1 cellular context compared by ENCODE assay signal in the genomic region with DNA sequence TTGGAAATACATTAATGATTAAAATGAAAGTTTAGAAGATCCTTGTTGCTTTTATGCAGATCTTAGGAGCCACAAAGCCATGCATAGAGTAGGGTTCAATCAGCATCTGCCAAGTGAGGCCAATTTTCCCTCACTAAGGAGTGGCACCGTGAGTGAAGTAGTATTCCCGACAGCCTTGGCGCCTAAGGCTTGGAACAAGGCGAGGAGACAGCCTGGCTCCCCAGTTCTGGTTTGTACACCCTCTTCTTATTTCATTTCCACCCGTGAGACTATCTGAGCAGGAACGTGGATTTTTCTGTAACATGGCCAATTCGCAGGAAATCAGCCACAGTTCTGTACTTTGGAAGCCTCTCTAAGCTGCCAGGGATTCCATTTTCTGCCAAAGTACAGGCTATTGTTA.
TF ChIP-seq lines count a peak whose summit lies in the region.

No MANE protein-coding gene starts in this region.

TF ChIP-seq in GM23338, 12 proteins besides CTCF, POLR2A, EP300 and RAD21 (continued from another document):
- TF ChIP-seq, protein P1, sequence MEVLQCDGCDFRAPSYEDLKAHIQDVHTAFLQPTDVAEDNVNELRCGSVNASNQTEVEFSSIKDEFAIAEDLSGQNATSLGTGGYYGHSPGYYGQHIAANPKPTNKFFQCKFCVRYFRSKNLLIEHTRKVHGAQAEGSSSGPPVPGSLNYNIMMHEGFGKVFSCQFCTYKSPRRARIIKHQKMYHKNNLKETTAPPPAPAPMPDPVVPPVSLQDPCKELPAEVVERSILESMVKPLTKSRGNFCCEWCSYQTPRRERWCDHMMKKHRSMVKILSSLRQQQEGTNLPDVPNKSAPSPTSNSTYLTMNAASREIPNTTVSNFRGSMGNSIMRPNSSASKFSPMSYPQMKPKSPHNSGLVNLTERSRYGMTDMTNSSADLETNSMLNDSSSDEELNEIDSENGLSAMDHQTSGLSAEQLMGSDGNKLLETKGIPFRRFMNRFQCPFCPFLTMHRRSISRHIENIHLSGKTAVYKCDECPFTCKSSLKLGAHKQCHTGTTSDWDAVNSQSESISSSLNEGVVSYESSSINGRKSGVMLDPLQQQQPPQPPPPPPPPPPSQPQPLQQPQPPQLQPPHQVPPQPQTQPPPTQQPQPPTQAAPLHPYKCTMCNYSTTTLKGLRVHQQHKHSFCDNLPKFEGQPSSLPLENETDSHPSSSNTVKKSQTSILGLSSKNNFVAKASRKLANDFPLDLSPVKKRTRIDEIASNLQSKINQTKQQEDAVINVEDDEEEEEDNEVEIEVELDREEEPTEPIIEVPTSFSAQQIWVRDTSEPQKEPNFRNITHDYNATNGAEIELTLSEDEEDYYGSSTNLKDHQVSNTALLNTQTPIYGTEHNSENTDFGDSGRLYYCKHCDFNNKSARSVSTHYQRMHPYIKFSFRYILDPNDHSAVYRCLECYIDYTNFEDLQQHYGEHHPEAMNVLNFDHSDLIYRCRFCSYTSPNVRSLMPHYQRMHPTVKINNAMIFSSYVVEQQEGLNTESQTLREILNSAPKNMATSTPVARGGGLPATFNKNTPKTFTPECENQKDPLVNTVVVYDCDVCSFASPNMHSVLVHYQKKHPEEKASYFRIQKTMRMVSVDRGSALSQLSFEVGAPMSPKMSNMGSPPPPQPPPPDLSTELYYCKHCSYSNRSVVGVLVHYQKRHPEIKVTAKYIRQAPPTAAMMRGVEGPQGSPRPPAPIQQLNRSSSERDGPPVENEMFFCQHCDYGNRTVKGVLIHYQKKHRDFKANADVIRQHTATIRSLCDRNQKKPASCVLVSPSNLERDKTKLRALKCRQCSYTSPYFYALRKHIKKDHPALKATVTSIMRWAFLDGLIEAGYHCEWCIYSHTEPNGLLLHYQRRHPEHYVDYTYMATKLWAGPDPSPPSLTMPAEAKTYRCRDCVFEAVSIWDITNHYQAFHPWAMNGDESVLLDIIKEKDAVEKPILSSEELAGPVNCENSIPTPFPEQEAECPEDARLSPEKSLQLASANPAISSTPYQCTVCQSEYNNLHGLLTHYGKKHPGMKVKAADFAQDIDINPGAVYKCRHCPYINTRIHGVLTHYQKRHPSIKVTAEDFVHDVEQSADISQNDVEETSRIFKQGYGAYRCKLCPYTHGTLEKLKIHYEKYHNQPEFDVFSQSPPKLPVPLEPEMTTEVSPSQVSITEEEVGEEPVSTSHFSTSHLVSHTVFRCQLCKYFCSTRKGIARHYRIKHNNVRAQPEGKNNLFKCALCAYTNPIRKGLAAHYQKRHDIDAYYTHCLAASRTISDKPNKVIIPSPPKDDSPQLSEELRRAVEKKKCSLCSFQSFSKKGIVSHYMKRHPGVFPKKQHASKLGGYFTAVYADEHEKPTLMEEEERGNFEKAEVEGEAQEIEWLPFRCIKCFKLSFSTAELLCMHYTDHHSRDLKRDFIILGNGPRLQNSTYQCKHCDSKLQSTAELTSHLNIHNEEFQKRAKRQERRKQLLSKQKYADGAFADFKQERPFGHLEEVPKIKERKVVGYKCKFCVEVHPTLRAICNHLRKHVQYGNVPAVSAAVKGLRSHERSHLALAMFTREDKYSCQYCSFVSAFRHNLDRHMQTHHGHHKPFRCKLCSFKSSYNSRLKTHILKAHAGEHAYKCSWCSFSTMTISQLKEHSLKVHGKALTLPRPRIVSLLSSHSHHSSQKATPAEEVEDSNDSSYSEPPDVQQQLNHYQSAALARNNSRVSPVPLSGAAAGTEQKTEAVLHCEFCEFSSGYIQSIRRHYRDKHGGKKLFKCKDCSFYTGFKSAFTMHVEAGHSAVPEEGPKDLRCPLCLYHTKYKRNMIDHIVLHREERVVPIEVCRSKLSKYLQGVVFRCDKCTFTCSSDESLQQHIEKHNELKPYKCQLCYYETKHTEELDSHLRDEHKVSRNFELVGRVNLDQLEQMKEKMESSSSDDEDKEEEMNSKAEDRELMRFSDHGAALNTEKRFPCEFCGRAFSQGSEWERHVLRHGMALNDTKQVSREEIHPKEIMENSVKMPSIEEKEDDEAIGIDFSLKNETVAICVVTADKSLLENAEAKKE (CRISPR knock-in tag; IDR thresholded peaks at IDR 0.05), result no peak
TF ChIP-seq in GM23338: peak in this region for 0.
